ENCODE assay signal across 9 cellular contexts in genomic region chr17:39152134-39152884, GRCh38. TPM values are rescaled to one million over a fixed set of nuclear protein-coding genes. Genes with fewer than 3 reads are reported as not detected.
DNase-seq lines count a peak whose midpoint lies in the region; ATAC-seq and TF ChIP-seq lines count a peak whose summit lies in the region.
"Had no signal": no experiment of that assay in that cellular context is flagged by ENCODE, and none has a peak within 500 bp of the region (broad histone marks: within the 10 kb centered on the region; RNA-seq: fewer than 3 reads in every experiment).

No MANE protein-coding gene starts in this region.

- H3K9me3 ChIP-seq in HCT116 (ENCODE audit: control insufficient read depth in 1 of 2, insufficient read depth in 1 of 2, low read depth in 1 of 2, low read length in 2 of 2) (no peaks in the 10 kb centered on the region), SJSA1 (replicated peaks) (no peaks in the 10 kb centered on the region), muscle layer of colon (ENCODE audit: low read length) (no peaks in the 10 kb centered on the region), uterus (no peaks in the 10 kb centered on the region)

- RAD21 ChIA-PET in HCT116 (lab: Charles Lee; ENCODE audit: low non-redundant PET in 1 of 2, low total read pairs in 2 of 2, uncharacterized antibody in 2 of 2, unreplicated experiment in 2 of 2), result interaction anchor here (0.7 to 2.8 kb wide), 6 partner anchors 20 to 169 kb away, joined by 3 to 25 read pairs (median 4); no protein-coding TSS in a partner anchor

- H3K27me3 ChIP-seq in HCT116 (ENCODE audit: insufficient read depth, low read length) (no peaks in the 10 kb centered on the region), SJSA1 (replicated peaks) (peaks cover 18% of the 10 kb centered on the region), muscle layer of colon (ENCODE audit: control insufficient read depth in 1 of 2, insufficient read depth in 2 of 2, low read length in 2 of 2) (peaks cover 11 to 20% of the 10 kb centered on the region in 2 donors), uterus (no peaks in the 10 kb centered on the region)

- no peak for TF ChIP-seq CTCF in HCT116 (IDR thresholded peaks at IDR 0.05 in 2 of 3, conservative IDR thresholded peaks at IDR 0.05 in 1 of 3; ENCODE audit: borderline replicate concordance in 1 of 3, insufficient read depth in 1 of 3, low read depth in 2 of 3, low read length in 2 of 3)
- no peak for TF ChIP-seq CTCF in uterus (IDR thresholded peaks at IDR 0.05)

- TF ChIP-seq POLR2A in HCT116 (IDR thresholded peaks at IDR 0.05; ENCODE audit: borderline replicate concordance, extremely low read depth, insufficient read depth, insufficient read length), result no peak
- TF ChIP-seq POLR2A in uterus (IDR thresholded peaks at IDR 0.05), result no peak

- no TSS peak for BruUV-seq in HCT116 (replicated peaks; lab: Mats Ljungman, UMichigan)

- peak overlapping the region; percentile 89 for H2AFZ ChIP-seq in HCT116 (ENCODE audit: low read depth, low read length, poor library complexity, severe bottlenecking)

- no peaks in the 10 kb centered on the region for H3K9me2 ChIP-seq in HCT116 (ENCODE audit: insufficient read depth)

- H4K20me1 ChIP-seq in HCT116 (ENCODE audit: insufficient read depth), result no peaks in the 10 kb centered on the region

- H3K4me1 ChIP-seq in HCT116 (ENCODE audit: control insufficient read depth in 1 of 2, insufficient read depth in 2 of 2, low read length in 2 of 2), result peaks cover 11 to 23% of the 10 kb centered on the region in 2 experiments
- H3K4me1 ChIP-seq in SJSA1 (replicated peaks), result peaks cover 7% of the 10 kb centered on the region; the same call in 1 of the 2 replicates
- peaks cover 12% of the 10 kb centered on the region for H3K4me1 ChIP-seq in muscle layer of colon (ENCODE audit: insufficient read depth, low read length)
- H3K4me1 ChIP-seq in uterus, result no peaks in the 10 kb centered on the region

- CTCF ChIA-PET in HCT116 (lab: Charles Lee), result interaction anchor here (0.6 to 3.7 kb wide), 13 partner anchors 8 to 401 kb away, joined by 3 to 135 read pairs (median 5); partner anchors contain the start of genes LASP1 and RPL19

- H3K27ac ChIP-seq in HCT116 (ENCODE audit: low read depth, low read length) (peak overlapping the region; percentile 56), SJSA1 (no peak overlapping the region), muscle layer of colon (ENCODE audit: low read depth, low read length) (peak overlapping the region; percentile 69), uterus (peak overlapping the region; percentile 96 to 99)

- DNase-seq in HCT116 (ENCODE audit: low read depth, low spot score) (peak; percentile 28), SJSA1 (ENCODE audit: low read depth in 1 of 2, low spot score in 2 of 2) (no peak), ecto neural progenitor cell (ENCODE audit: low spot score) (peak; percentile 80), uterus (peak in 1 of 2 donors; percentile 59), CD1c-positive myeloid dendritic cell (ENCODE audit: extremely low spot score) (no peak)

- H3K36me3 ChIP-seq in HCT116 (ENCODE audit: control insufficient read depth in 1 of 2, insufficient read depth in 2 of 2, low read length in 2 of 2), result no peaks in the 10 kb centered on the region
- H3K36me3 ChIP-seq in SJSA1, result no peaks in the 10 kb centered on the region
- H3K36me3 ChIP-seq in muscle layer of colon (ENCODE audit: insufficient read depth, low read length), result no peaks in the 10 kb centered on the region
- no peaks in the 10 kb centered on the region for H3K36me3 ChIP-seq in uterus

- intact Hi-C loops in HCT116 (cut with micrococcal nuclease), result loop anchor here (2.0 to 10.0 kb wide), 2 partner anchors 284 to 418 kb away; partner anchors contain the start of gene CISD3
- intact Hi-C loops in uterus (cut with DNase I; ENCODE audit: low total_unique reads), result loop anchor here (2.0 kb wide), 1 partner anchor 170 kb away; no protein-coding TSS in a partner anchor

- POLR2A ChIA-PET in HCT116 (lab: Charles Lee), result interaction anchor here (0.6 to 2.5 kb wide), 7 partner anchors 12 to 299 kb away, joined by 3 to 17 read pairs (median 7); partner anchors contain the start of genes RPL19 and RPL23

- peak overlapping the region; percentile 94 for H3K4me2 ChIP-seq in HCT116 (ENCODE audit: low read length)

- H3K79me2 ChIP-seq in HCT116 (ENCODE audit: insufficient read depth, low read length), result no peaks in the 10 kb centered on the region

- TF ChIP-seq RAD21 in HCT116 (IDR thresholded peaks at IDR 0.05; ENCODE audit: low read depth), result no peak

- ATAC-seq in HCT116 (peak; percentile 18; the same call in 1 of the 2 replicates), GM21717 (IDR thresholded peaks at IDR 0.05; ENCODE audit: unreplicated experiment) (no peak), GM18909 (IDR thresholded peaks at IDR 0.05; ENCODE audit: poor library complexity, unreplicated experiment) (no peak)

- H3K9ac ChIP-seq in HCT116 (ENCODE audit: low read length) (peak overlapping the region; percentile 67), muscle layer of colon (ENCODE audit: low read length) (peak overlapping the region; percentile 6)

- H3K4me3 ChIP-seq in HCT116 (replicated peaks in 1 of 2; ENCODE audit: low read depth in 1 of 2, low read length in 2 of 2), result peak overlapping the region; percentile 36 to 62
- peak overlapping the region; percentile 52 for H3K4me3 ChIP-seq in SJSA1
- peak overlapping the region in 1 of 2 donors; percentile 99 for H3K4me3 ChIP-seq in muscle layer of colon (ENCODE audit: low read depth in 1 of 2, low read length in 2 of 2)
- H3K4me3 ChIP-seq in uterus, result peak overlapping the region; percentile 87 to 92

TF ChIP-seq in HCT116, 20 proteins besides CTCF, POLR2A, EP300 and RAD21:
- TF ChIP-seq EGR1 (IDR thresholded peaks at IDR 0.05; ENCODE audit: low read depth), result no peak
- TF ChIP-seq ATF3 (IDR thresholded peaks at IDR 0.05), result no peak
- no peak for TF ChIP-seq EZH2phosphoT487 (IDR thresholded peaks at IDR 0.05; ENCODE audit: borderline replicate concordance)
- no peak for TF ChIP-seq CEBPB (IDR thresholded peaks at IDR 0.05; ENCODE audit: low read depth)
- no peak for TF ChIP-seq EZH2 (IDR thresholded peaks at IDR 0.05)
- TF ChIP-seq TCF7L2 (IDR thresholded peaks at IDR 0.05; ENCODE audit: borderline replicate concordance, extremely low read depth, insufficient read depth, insufficient read length), result no peak
- no peak for TF ChIP-seq SIN3A (IDR thresholded peaks at IDR 0.05; ENCODE audit: low read depth)
- TF ChIP-seq YY1 (IDR thresholded peaks at IDR 0.05; ENCODE audit: extremely low read depth, insufficient replicate concordance, low read depth, low read length), result no peak
TF ChIP-seq in HCT116: peak in this region for 0.

RNA-seq across cellular contexts. Expression of gene PLXDC1, which starts 0.9 kb away (rescaled TPM):
- total RNA-seq in HCT116 (2021; ENCODE audit: unreplicated experiment) (1.8 TPM), uterus (10 to 100 TPM in 3 of 4 donors, 1 to 10 TPM in 1; 3.3 to 45.1 (median 21.5) TPM)
- 2.7 TPM in 2 replicates for polyA plus RNA-seq in HCT116 (2012)
- total RNA-seq in SJSA1 (2014; rRNA removed; shearing (Covaris generic)), result not detected in 2 replicates

RNA-seq across cellular contexts. Expression of gene ARL5C, which starts 13.7 kb away (rescaled TPM):
- total RNA-seq in HCT116 (2021; ENCODE audit: unreplicated experiment) (not detected), uterus (not detected)
- not detected in 2 replicates for polyA plus RNA-seq in HCT116 (2012)
- not detected in 2 replicates for total RNA-seq in SJSA1 (2014; rRNA removed; shearing (Covaris generic))
- total RNA-seq: RPMI7951 had no signal

RNA-seq across cellular contexts. Expression of gene CACNB1, which starts 45.2 kb away (rescaled TPM):
- total RNA-seq in HCT116 (2021; ENCODE audit: unreplicated experiment), result 13.0 TPM
- 5.4 and 6.5 TPM in 2 replicates for polyA plus RNA-seq in HCT116 (2012)
- total RNA-seq in SJSA1 (2014; rRNA removed; shearing (Covaris generic)), result 0.94 and 2.9 TPM in 2 replicates
- total RNA-seq in uterus, result 10 to 100 TPM in 2 of 4 donors, 1 to 10 TPM in 2; 5.6 to 23.3 (median 8.4) TPM

RNA-seq across cellular contexts. Expression of gene RPL19, which starts 47.8 kb away (rescaled TPM):
- 2,276 TPM for total RNA-seq in HCT116 (2021; ENCODE audit: unreplicated experiment)
- polyA plus RNA-seq in HCT116 (2012), result 3,114 and 3,168 TPM in 2 replicates
- total RNA-seq in SJSA1 (2014; rRNA removed; shearing (Covaris generic)), result 1,822 and 2,517 TPM in 2 replicates
- 1,000 to 10,000 TPM; 1,469 to 5,936 (median 3,528) TPM for total RNA-seq in uterus

Comparison
In these comparisons a context has a peak if more than half of its experiments do, and no peak if none do; other contexts are left out.
1. DNase-seq: peak in HCT116 (single experiment) and ecto neural progenitor cell (single experiment); none in SJSA1 (0 of 2) and CD1c-positive myeloid dendritic cell (single experiment).